ENCODE assay signal across 33 cellular contexts in genomic region chr2:143300531-143300930, GRCh38.
DNase-seq lines count a peak whose midpoint lies in the region; TF ChIP-seq lines count a peak whose summit lies in the region.
"Had no signal": no experiment of that assay in that cellular context is flagged by ENCODE, and none has a peak within 500 bp of the region (broad histone marks: within the 10 kb centered on the region; RNA-seq: fewer than 3 reads in every experiment).

No MANE protein-coding gene starts in this region.

- H3K4me1 Mint-ChIP-seq in CD4-positive, alpha-beta memory T cell = peaks cover 22 to 64% (median 45%) of the 10 kb centered on the region in 4 donors

- H3K36me3 Mint-ChIP-seq in CD4-positive, alpha-beta memory T cell = peaks cover 34% of the 10 kb centered on the region in 2 donors
- H3K36me3 Mint-ChIP-seq: activated naive CD4-positive, alpha-beta T cell treated with anti-CD3 and anti-CD28 coated beads, Interleukin-2, amount 50 U/mL, for 72 hours had no signal

- H3K27me3 Mint-ChIP-seq in CD4-positive, alpha-beta memory T cell = no peaks in the 10 kb centered on the region
- H3K27me3 Mint-ChIP-seq: activated CD4-positive, alpha-beta memory T cell treated with anti-CD3 and anti-CD28 coated beads, Interleukin-2, amount 10 ng/mL, durations not matched to agents 7 days and 5 days; activated T-helper 17 cell treated with anti-CD3 and anti-CD28 coated beads, Interleukin-2, amount 50 U/mL, for 72 hours; IgD-negative memory B cell; naive thymus-derived CD4-positive, alpha-beta T cell had no signal

- no peak overlapping the region for H3K27ac ChIP-seq in CD4-positive, alpha-beta memory T cell (ENCODE audit: low read depth, low read length)
- H3K27ac ChIP-seq: cardiac muscle cell, coronary artery, GM23248, heart right ventricle, psoas muscle, tibial artery had no signal

- no peaks in the 10 kb centered on the region for H3K9me3 ChIP-seq in CD4-positive, alpha-beta memory T cell (ENCODE audit: control insufficient read depth in 1 of 2, low read length in 2 of 2)
- H3K9me3 ChIP-seq: heart right ventricle, psoas muscle, tibial artery had no signal

- H3K4me3 Mint-ChIP-seq in CD4-positive, alpha-beta memory T cell = no peak overlapping the region
- H3K4me3 Mint-ChIP-seq: activated CD4-positive, alpha-beta memory T cell treated with anti-CD3 and anti-CD28 coated beads, Interleukin-2, amount 10 ng/mL, durations not matched to agents 7 days and 5 days; activated T-helper 17 cell treated with anti-CD3 and anti-CD28 coated beads, Interleukin-2, amount 50 U/mL, for 72 hours; IgD-negative memory B cell; naive thymus-derived CD4-positive, alpha-beta T cell had no signal

- TF ChIP-seq CTCF in fibroblast of mammary gland (conservative IDR thresholded peaks at IDR 0.05; ENCODE audit: control insufficient read depth, insufficient read depth, low read depth, low read length) = no peak

- peak overlapping the region in 2 of 7 donors; percentile 17 to 19 for H3K27ac Mint-ChIP-seq in CD4-positive, alpha-beta memory T cell
- H3K27ac Mint-ChIP-seq: activated CD4-positive, alpha-beta memory T cell treated with anti-CD3 and anti-CD28 coated beads, Interleukin-2, amount 10 ng/mL, durations not matched to agents 7 days and 5 days; activated naive CD4-positive, alpha-beta T cell treated with anti-CD3 and anti-CD28 coated beads, Interleukin-2, amount 50 U/mL, for 72 hours; activated T-helper 17 cell treated with anti-CD3 and anti-CD28 coated beads, Interleukin-2, amount 50 U/mL, for 72 hours; IgD-negative memory B cell had no signal

- CTCF ChIA-PET in CD4-positive, alpha-beta memory T cell (lab: Charles Lee; ENCODE audit: partially characterized antibody) = interaction anchor here (0.7 kb wide), 1 partner anchor 17 kb away, joined by 4 read pairs; no protein-coding TSS in a partner anchor

- H3K4me3 ChIP-seq in fibroblast of mammary gland (ENCODE audit: control insufficient read depth, low read depth, low read length) = no peak overlapping the region
- H3K4me3 ChIP-seq in CD4-positive, alpha-beta memory T cell (ENCODE audit: low read length in 2 of 2) = no peak overlapping the region
- H3K4me3 ChIP-seq: cardiac muscle cell, coronary artery, GM23248, heart right ventricle, psoas muscle, tibial artery had no signal

- peaks cover 11% of the 10 kb centered on the region for H3K4me1 ChIP-seq in CD4-positive, alpha-beta memory T cell (ENCODE audit: insufficient read depth, low read length)
- H3K4me1 ChIP-seq: heart right ventricle, psoas muscle, tibial artery had no signal

- H3K27me3 ChIP-seq in CD4-positive, alpha-beta memory T cell (ENCODE audit: insufficient read depth, low read length) = no peaks in the 10 kb centered on the region
- H3K27me3 ChIP-seq: cardiac muscle cell, heart right ventricle, tibial artery had no signal

- POLR2A ChIA-PET in CD4-positive, alpha-beta memory T cell (lab: Charles Lee; ENCODE audit: partially characterized antibody) = no interaction called here

- intact Hi-C loops in CD4-positive, alpha-beta memory T cell (cut with micrococcal nuclease) = no loop called here

- DNase-seq in ELR (ENCODE audit: low read depth) (peak; percentile 5), OCI-M1 (lab: John Stamatoyannopoulos, UW) (peak; percentile 13), fibroblast of mammary gland (ENCODE audit: low read depth) (peak; percentile 4), non-pigmented ciliary epithelial cell (ENCODE audit: low read depth) (peak; percentile 5), SHP77 treated with DMSO at 0.1 percent for 48 hours (lab: John Stamatoyannopoulos, UW) (no peak)
- DNase-seq in activated effector memory CD4-positive, alpha-beta T cell treated with anti-CD3 and anti-CD28 coated beads, Interleukin-2, amount 50 U/mL, for 16 hours = no peak
- no peak for DNase-seq in CD4-positive, alpha-beta memory T cell
- DNase-seq: activated CD4-positive, alpha-beta memory T cell treated with anti-CD3 and anti-CD28 coated beads, Interleukin-2, amount 10 ng/mL, durations not matched to agents 7 days and 5 days; aorta; C1 segment of cervical spinal cord; COR-L47; DMS53; effector memory CD4-positive, alpha-beta T cell; GDM1; GM23248; heart right ventricle; kidney glomerular epithelial cell; midbrain; naive thymus-derived CD4-positive, alpha-beta T cell; NCI-H2029; NCI-H526 treated with DMSO at 0.1 percent for 48 hours; occipital lobe; psoas muscle; Right ventricle myocardium superior; stimulated activated CD4-positive, alpha-beta T cell treated with anti-CD3 and anti-CD28 coated beads, Interleukin-12 subunit alpha, Interleukin-12 subunit beta, amount 100 ng/mL, for 4 hours; stimulated activated CD4-positive, alpha-beta T cell treated with anti-CD3 and anti-CD28 coated beads, Interleukin-4, amount 100 ng/mL, for 1 hour; T-helper 2 cell; tibial artery had no signal

- no peaks in the 10 kb centered on the region for H3K36me3 ChIP-seq in CD4-positive, alpha-beta memory T cell (ENCODE audit: insufficient read depth, low read length)
- H3K36me3 ChIP-seq: cardiac muscle cell, heart right ventricle, tibial artery had no signal

- peaks cover 0 to 3% (median under 1%) of the 10 kb centered on the region in 8 donors for H3K9me3 Mint-ChIP-seq in CD4-positive, alpha-beta memory T cell
- H3K9me3 Mint-ChIP-seq: activated naive CD4-positive, alpha-beta T cell treated with anti-CD3 and anti-CD28 coated beads, Interleukin-2, amount 50 U/mL, for 72 hours; activated T-helper 17 cell treated with anti-CD3 and anti-CD28 coated beads, Interleukin-2, amount 50 U/mL, for 72 hours; IgD-negative memory B cell had no signal

Comparison
In these comparisons a context has a peak if more than half of its experiments do, and no peak if none do; other contexts are left out.
1. DNase-seq: peak in ELR (single experiment), OCI-M1 (single experiment), fibroblast of mammary gland (single experiment) and non-pigmented ciliary epithelial cell (single experiment); none in SHP77 treated with DMSO at 0.1 percent for 48 hours (single experiment), activated effector memory CD4-positive, alpha-beta T cell treated with anti-CD3 and anti-CD28 coated beads, Interleukin-2, amount 50 U/mL, for 16 hours (single experiment) and CD4-positive, alpha-beta memory T cell (0 of 5).